In the genomic region with DNA sequence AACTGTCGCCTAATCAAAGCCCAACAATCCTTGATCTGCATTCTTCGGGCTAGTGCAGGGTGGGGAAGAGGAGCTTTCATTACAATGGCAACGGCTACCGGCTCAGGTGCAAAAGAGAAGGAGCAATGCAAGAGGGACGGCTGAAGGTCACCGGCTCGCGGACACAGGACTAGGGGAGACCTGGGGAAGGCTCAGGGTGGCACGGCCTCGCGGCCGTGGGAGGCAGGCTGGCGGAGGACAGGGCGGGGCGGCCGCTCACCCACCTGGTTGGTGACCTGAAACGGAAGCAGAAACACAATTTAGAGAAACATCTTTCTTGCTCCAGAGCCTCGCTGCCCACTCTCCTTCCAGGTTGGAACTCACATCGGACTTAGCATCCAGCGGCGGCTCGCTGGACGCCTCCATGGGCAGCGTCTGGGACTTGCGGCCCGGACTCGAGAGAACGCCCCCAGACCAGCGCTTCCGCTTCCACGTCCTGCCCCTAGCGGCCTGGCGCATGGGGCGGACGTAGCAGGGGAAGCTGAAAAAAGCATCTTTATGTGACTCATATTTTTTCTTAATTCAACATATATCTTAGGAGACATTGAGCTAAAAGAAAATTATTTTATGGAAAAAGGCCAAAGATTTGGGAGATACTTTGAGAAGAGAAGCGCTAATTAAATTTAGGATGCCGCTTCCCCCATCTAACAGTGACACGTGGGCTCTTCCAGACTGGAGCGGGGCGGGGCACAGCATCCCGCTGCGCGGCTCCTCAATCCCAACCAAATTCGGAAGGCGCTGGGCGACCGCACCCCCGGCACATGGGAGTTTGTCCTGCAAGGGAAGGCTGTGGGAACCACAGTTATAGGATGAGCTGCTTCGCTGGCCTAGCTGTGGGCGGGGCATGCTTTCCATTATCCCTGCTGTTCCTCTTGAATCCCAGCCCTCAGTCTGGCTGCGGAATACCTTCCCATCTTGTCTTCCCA, we compare ENCODE assay signal across 8 cellular contexts. TPM values are rescaled to one million over a fixed set of nuclear protein-coding genes. Genes with fewer than 3 reads are reported as not detected.
DNase-seq lines count a peak whose midpoint lies in the region; ATAC-seq and TF ChIP-seq lines count a peak whose summit lies in the region.

A gene (minus strand): TSS at position 441 of the 965 bp plus-strand sequence. CDS start 36 bp downstream, at position 405.

- H3K4me1 ChIP-seq in right atrium auricular region = peaks cover 0 to 11% of the 10 kb centered on the region in 2 donors
- peaks cover 0 to 9% of the 10 kb centered on the region in 2 donors for H3K4me1 ChIP-seq in uterus

- intact Hi-C loops in uterus (cut with DNase I; ENCODE audit: low total_unique reads) = no loop called here

- no peaks in the 10 kb centered on the region for H3K36me3 ChIP-seq in right atrium auricular region
- H3K36me3 ChIP-seq in uterus = no peaks in the 10 kb centered on the region

- peak; percentile 99 for ATAC-seq in GM18498 (IDR thresholded peaks at IDR 0.05; ENCODE audit: unreplicated experiment)
- peak; percentile 97 for ATAC-seq in HG02852 (IDR thresholded peaks at IDR 0.05; ENCODE audit: unreplicated experiment)

- H3K27ac ChIP-seq in right atrium auricular region (peak within 1 kb of the TSS; percentile 80 to 81), uterus (peak within 1 kb of the TSS; percentile 72 to 84)

- DNase-seq in NCI-H1436 treated with DMSO at 0.1 percent for 48 hours (lab: John Stamatoyannopoulos, UW) (peak; percentile 39), T-helper 2 cell (peak; percentile 31 to 85 (median 56)), anterior cingulate cortex (lab: John Stamatoyannopoulos, UW) (peak in 57 of 58 donors; percentile 21 to 82 (median 64)), right atrium auricular region (ENCODE audit: low spot score) (peak; percentile 76), pulmonary artery endothelial cell (ENCODE audit: low read depth, low spot score) (peak; percentile 43), uterus (peak; percentile 84 to 88)

- no peaks in the 10 kb centered on the region for H3K27me3 ChIP-seq in right atrium auricular region
- H3K27me3 ChIP-seq in uterus = no peaks in the 10 kb centered on the region

- TF ChIP-seq CTCF in right atrium auricular region (IDR thresholded peaks at IDR 0.05) (peak; percentile 58 to 65), uterus (IDR thresholded peaks at IDR 0.05) (peak; percentile 43 to 77 (median 56))

- H3K9me3 ChIP-seq in right atrium auricular region = no peaks in the 10 kb centered on the region
- no peaks in the 10 kb centered on the region for H3K9me3 ChIP-seq in uterus

- TF ChIP-seq POLR2A in uterus (IDR thresholded peaks at IDR 0.05) = peak; percentile 27 to 51

- peak within 1 kb of the TSS; percentile 74 to 88 for H3K4me3 ChIP-seq in right atrium auricular region
- H3K4me3 ChIP-seq in uterus = peak within 1 kb of the TSS; percentile 89 to 99

RNA-seq across cellular contexts. Expression of the gene that starts here (rescaled TPM):
- total RNA-seq in right atrium auricular region (10 to 100 TPM; 48.1 to 89.4 TPM), pulmonary artery endothelial cell (40.5 and 47.5 TPM in 2 replicates), uterus (1,000 to 10,000 TPM in 1 of 4 donors, 100 to 1,000 TPM in 2, 10 to 100 TPM in 1; 33.7 to 1,264 (median 574) TPM)

Comparison
In these comparisons a context has a peak if more than half of its experiments do, and no peak if none do; other contexts are left out.
1. Peak in every context shown above with its lines: DNase-seq, ATAC-seq, H3K4me3 ChIP-seq and H3K27ac ChIP-seq.